10 cellular contexts compared by ENCODE assay signal in genomic region chr12:7915911-7916403, GRCh38. TPM values are rescaled to one million over a fixed set of nuclear protein-coding genes. Genes with fewer than 3 reads are reported as not detected.
DNase-seq lines count a peak whose midpoint lies in the region; ATAC-seq and TF ChIP-seq lines count a peak whose summit lies in the region.
"Had no signal": no experiment of that assay in that cellular context is flagged by ENCODE, and none has a peak within 500 bp of the region (broad histone marks: within the 10 kb centered on the region; RNA-seq: fewer than 3 reads in every experiment).

No MANE protein-coding gene starts in this region.

- H3K27me3 ChIP-seq in CD8-positive, alpha-beta T cell (ENCODE audit: insufficient read depth, low read length), result no peaks in the 10 kb centered on the region
- H3K27me3 ChIP-seq in HUES6 (ENCODE audit: control insufficient read depth, insufficient read depth, low read length) (no peaks in the 10 kb centered on the region), trophoblast cell (ENCODE audit: insufficient read depth, low read length) (no peaks in the 10 kb centered on the region)
- H3K27me3 ChIP-seq: thyroid gland had no signal

- H2AK5ac ChIP-seq in trophoblast cell (ENCODE audit: low read length), result peak overlapping the region; percentile 75

- H3K14ac ChIP-seq in trophoblast cell (ENCODE audit: low read length), result no peak overlapping the region

- peaks cover 34% of the 10 kb centered on the region for H3K36me3 Mint-ChIP-seq in CD8-positive, alpha-beta T cell

- ATAC-seq in CD8-positive, alpha-beta T cell, result peak; percentile 23

- no peak overlapping the region for H3K27ac Mint-ChIP-seq in CD8-positive, alpha-beta T cell

- H3K23ac ChIP-seq in trophoblast cell (ENCODE audit: low read length), result no peak overlapping the region

- H3K4me1 Mint-ChIP-seq in CD8-positive, alpha-beta T cell (ENCODE audit: low read depth), result peaks cover 25% of the 10 kb centered on the region

- H3K9me3 Mint-ChIP-seq in CD8-positive, alpha-beta T cell, result no peaks in the 10 kb centered on the region

- no CpG with 5 or more reads among the region's 31 CpGs for WGBS in trophoblast cell (ENCODE audit: extremely low coverage, insufficient coverage, insufficient read length)

- no peak overlapping the region for H2BK5ac ChIP-seq in trophoblast cell (ENCODE audit: low read depth, low read length, poor library complexity)

- no peak overlapping the region for H2BK120ac ChIP-seq in trophoblast cell (ENCODE audit: insufficient read depth, low read length, poor library complexity)

- no peak overlapping the region for H4K8ac ChIP-seq in trophoblast cell (ENCODE audit: low read depth, low read length)

- H3K4me2 ChIP-seq in trophoblast cell (ENCODE audit: low read length), result no peak overlapping the region

- TF ChIP-seq CTCF in CD8-positive, alpha-beta T cell (IDR thresholded peaks at IDR 0.05), result no peak

- H3K9ac ChIP-seq in HUES6 (ENCODE audit: low read length), result peak overlapping the region; percentile 38
- no peak overlapping the region for H3K9ac ChIP-seq in trophoblast cell (ENCODE audit: low read length)

- no peak overlapping the region for H3K4ac ChIP-seq in trophoblast cell (ENCODE audit: low read depth, low read length)

- no peak overlapping the region for H3K4me3 ChIP-seq in CD8-positive, alpha-beta T cell (ENCODE audit: low read depth, low read length)
- H3K4me3 ChIP-seq in HUES6 (ENCODE audit: low read depth, low read length), result no peak overlapping the region
- no peak overlapping the region for H3K4me3 ChIP-seq in trophoblast cell (ENCODE audit: low read depth, low read length)
- H3K4me3 ChIP-seq: thyroid gland had no signal

- H3K79me2 ChIP-seq in trophoblast cell (ENCODE audit: control insufficient read depth, insufficient read depth, low read length, poor library complexity), result no peaks in the 10 kb centered on the region

- DNase-seq in CD8-positive, alpha-beta T cell, result peak in 2 of 7 experiments; percentile 22 to 26
- DNase-seq in cerebellum (ENCODE audit: low spot score) (peak; percentile 17), trophoblast cell (no peak), NAMALWA (ENCODE audit: low spot score) (no peak), GOT3 (lab: John Stamatoyannopoulos, UW) (no peak), SKM-1 treated with dmso at 0.1 percent for 144 hours (lab: John Stamatoyannopoulos, UW; ENCODE audit: unreplicated experiment) (no peak)
- DNase-seq: NCI-H82, thyroid gland had no signal

- peaks cover 16% of the 10 kb centered on the region for H3K36me3 ChIP-seq in CD8-positive, alpha-beta T cell (ENCODE audit: insufficient read depth, low read length)
- H3K36me3 ChIP-seq in HUES6 (ENCODE audit: control insufficient read depth, insufficient read depth, low read length) (peaks cover 25% of the 10 kb centered on the region), trophoblast cell (ENCODE audit: control insufficient read depth in 1 of 2, insufficient read depth in 2 of 2, low read length in 2 of 2) (peaks cover 8 to 13% of the 10 kb centered on the region in 2 experiments)

- CTCF ChIA-PET in CD8-positive, alpha-beta T cell (lab: Charles Lee), result interaction anchor here (1.4 kb wide), 1 partner anchor 18 kb away, joined by 3 read pairs; no protein-coding TSS in a partner anchor

- intact Hi-C loops in CD8-positive, alpha-beta T cell (cut with DNase I, micrococcal nuclease), result loop anchor here in 1 of 2 experiments (5.0 kb wide), 1 partner anchor 54 kb away; no protein-coding TSS in a partner anchor

- H3K18ac ChIP-seq in trophoblast cell (ENCODE audit: low read length), result no peak overlapping the region

- H2AFZ ChIP-seq in trophoblast cell (ENCODE audit: insufficient read depth, low read length, poor library complexity), result peak overlapping the region; percentile 48

- H3K9me3 ChIP-seq in CD8-positive, alpha-beta T cell (ENCODE audit: low read length), result no peaks in the 10 kb centered on the region
- H3K9me3 ChIP-seq in HUES6 (ENCODE audit: control insufficient read depth, insufficient read depth, low read depth, low read length) (no peaks in the 10 kb centered on the region), trophoblast cell (ENCODE audit: insufficient read depth, low read depth, low read length) (no peaks in the 10 kb centered on the region)
- H3K9me3 ChIP-seq: thyroid gland had no signal

- H3K4me1 ChIP-seq in CD8-positive, alpha-beta T cell (ENCODE audit: insufficient read depth, low read length), result no peaks in the 10 kb centered on the region
- H3K4me1 ChIP-seq in HUES6 (ENCODE audit: control insufficient read depth, insufficient read depth, low read length) (peaks cover 12% of the 10 kb centered on the region), trophoblast cell (ENCODE audit: control insufficient read depth in 1 of 2, insufficient read depth in 2 of 2, low read length in 2 of 2) (peaks cover 3 to 4% of the 10 kb centered on the region in 2 experiments)
- H3K4me1 ChIP-seq: thyroid gland had no signal

- no peak overlapping the region for H4K12ac ChIP-seq in trophoblast cell (ENCODE audit: low read depth, low read length)

- peak overlapping the region; percentile 39 for H4K91ac ChIP-seq in trophoblast cell (ENCODE audit: low read depth, low read length)

- H3K27me3 Mint-ChIP-seq in CD8-positive, alpha-beta T cell (ENCODE audit: low read depth), result no peaks in the 10 kb centered on the region

- H3K4me3 Mint-ChIP-seq in CD8-positive, alpha-beta T cell, result peak overlapping the region; percentile 35

- H2BK12ac ChIP-seq in trophoblast cell (ENCODE audit: low read length), result no peak overlapping the region

- no peaks in the 10 kb centered on the region for H3K79me1 ChIP-seq in trophoblast cell (ENCODE audit: low read length)

- no peak overlapping the region for H3K27ac ChIP-seq in CD8-positive, alpha-beta T cell (ENCODE audit: low read depth, low read length)
- H3K27ac ChIP-seq in HUES6 (ENCODE audit: low read depth, low read length), result peak overlapping the region; percentile 31; the same call in 1 of the 2 replicates
- no peak overlapping the region for H3K27ac ChIP-seq in trophoblast cell (ENCODE audit: low read depth, low read length)
- H3K27ac ChIP-seq: thyroid gland had no signal

- POLR2A ChIA-PET in CD8-positive, alpha-beta T cell (lab: Charles Lee), result no interaction called here

RNA-seq across cellular contexts. Expression of gene SLC2A3, which starts 20.0 kb away (rescaled TPM):
- total RNA-seq in CD8-positive, alpha-beta T cell, result 1,000 to 10,000 TPM; 1,170 to 1,193 TPM
- 69.8 TPM for total RNA-seq in cerebellum
- polyA plus RNA-seq in trophoblast cell (2013), result 1,584 and 1,664 TPM in 2 replicates

RNA-seq across cellular contexts. Expression of gene SLC2A14, which starts 43.2 kb away (rescaled TPM):
- under 1 TPM; 0.62 to 0.89 TPM for total RNA-seq in CD8-positive, alpha-beta T cell
- 2.3 TPM for total RNA-seq in cerebellum
- polyA plus RNA-seq in trophoblast cell (2013), result 17.6 TPM in 2 replicates
- polyA plus RNA-seq: neural cell had no signal

Comparison
In these comparisons a context has a peak if more than half of its experiments do, and no peak if none do; other contexts are left out.
1. RNA of gene SLC2A3, which starts 20.0 kb away (total RNA-seq): 1,170 to 1,193 TPM in CD8-positive, alpha-beta T cell; 69.8 TPM in cerebellum (single experiment); every median in the first group is over 10 times any median in the second.